ENCODE assay signal across 8 cellular contexts in the genomic region with DNA sequence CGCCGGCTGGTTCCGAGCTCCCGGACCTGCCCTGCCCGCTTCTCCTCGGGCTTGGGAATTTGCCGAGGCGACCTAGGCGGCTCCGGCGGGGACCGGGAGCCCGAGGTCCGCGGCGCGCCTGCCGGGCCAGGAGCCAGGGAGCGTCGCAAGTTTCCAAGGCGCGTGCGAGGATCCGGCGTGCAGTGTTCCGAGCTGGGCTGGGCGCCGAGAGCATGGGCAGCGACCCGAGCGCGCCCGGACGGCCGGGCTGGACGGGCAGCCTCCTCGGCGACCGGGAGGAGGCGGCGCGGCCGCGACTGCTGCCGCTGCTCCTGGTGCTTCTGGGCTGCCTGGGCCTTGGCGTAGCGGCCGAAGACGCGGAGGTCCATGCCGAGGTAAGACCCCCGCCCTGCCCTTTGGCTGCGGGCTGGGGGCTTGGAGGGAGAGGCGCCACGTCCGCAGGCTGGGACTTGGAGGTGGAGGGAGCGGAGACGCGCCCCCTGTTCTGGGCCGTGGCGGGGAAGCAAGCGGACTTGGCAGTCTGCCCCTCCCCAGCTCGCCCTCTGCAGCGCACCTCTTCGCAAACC. TPM values are rescaled to one million over a fixed set of nuclear protein-coding genes. Genes with fewer than 3 reads are reported as not detected.
DNase-seq lines count a peak whose midpoint lies in the region; ATAC-seq and TF ChIP-seq lines count a peak whose summit lies in the region.

No MANE protein-coding gene starts in this region.

- POLR2A ChIA-PET in activated naive CD8-positive, alpha-beta T cell treated with anti-CD3 and anti-CD28 coated beads, Interleukin-2, amount 10 ng/mL, durations not matched to agents 7 days and 5 days (lab: Charles Lee), result interaction anchor here (0.7 to 1.3 kb wide), 2 partner anchors 28 to 147 kb away, joined by 3 to 4 read pairs; no protein-coding TSS in a partner anchor

- no peaks in the 10 kb centered on the region for H3K36me3 ChIP-seq in KMS-11 (ENCODE audit: insufficient read depth)

- no peaks in the 10 kb centered on the region for H4K20me1 ChIP-seq in KMS-11 (ENCODE audit: insufficient read depth)

- peak overlapping the region; percentile 76; the same call in 1 of the 2 replicates for H3K4me2 ChIP-seq in KMS-11

- no peaks in the 10 kb centered on the region for H3K9me3 Mint-ChIP-seq in activated naive CD8-positive, alpha-beta T cell treated with anti-CD3 and anti-CD28 coated beads, Interleukin-2, amount 10 ng/mL, durations not matched to agents 7 days and 5 days

- H3K4me1 Mint-ChIP-seq in activated naive CD8-positive, alpha-beta T cell treated with anti-CD3 and anti-CD28 coated beads, Interleukin-2, amount 10 ng/mL, durations not matched to agents 7 days and 5 days, result peaks cover 9% of the 10 kb centered on the region

- no peaks in the 10 kb centered on the region for H3K27me3 ChIP-seq in KMS-11 (ENCODE audit: insufficient read depth, low read depth)

- peak overlapping the region; percentile 82 for H2AFZ ChIP-seq in KMS-11 (ENCODE audit: low read depth)

- no peaks in the 10 kb centered on the region for H3K79me2 ChIP-seq in KMS-11 (ENCODE audit: insufficient read depth, low read depth)

- no peak overlapping the region for H3K4me3 ChIP-seq in KMS-11 (IDR thresholded peaks at IDR 0.05; ENCODE audit: insufficient read depth, low read depth, low read length)

- peak; percentile 12 for ATAC-seq in activated naive CD8-positive, alpha-beta T cell treated with anti-CD3 and anti-CD28 coated beads, Interleukin-2, amount 10 ng/mL, durations not matched to agents 7 days and 5 days (ENCODE audit: low read depth)
- peak; percentile 49 for ATAC-seq in left ventricle myocardium superior

- no peaks in the 10 kb centered on the region for H3K36me3 Mint-ChIP-seq in activated naive CD8-positive, alpha-beta T cell treated with anti-CD3 and anti-CD28 coated beads, Interleukin-2, amount 10 ng/mL, durations not matched to agents 7 days and 5 days

- H3K27me3 Mint-ChIP-seq in activated naive CD8-positive, alpha-beta T cell treated with anti-CD3 and anti-CD28 coated beads, Interleukin-2, amount 10 ng/mL, durations not matched to agents 7 days and 5 days, result peaks cover 25% of the 10 kb centered on the region

- TF ChIP-seq CTCF in KMS-11 (conservative IDR thresholded peaks at IDR 0.05; ENCODE audit: low read depth, low read length), result no peak

- no peak overlapping the region for H3K9ac ChIP-seq in KMS-11

- DNase-seq in activated gamma-delta T cell treated with Interleukin-2 at 50 U/mL for 16 hours (peak; percentile 12), activated gamma-delta T cell (lab: John Stamatoyannopoulos, UW) (no peak), left ventricle myocardium superior (peak; percentile 80), retina (peak; percentile 86), SIG-M5 treated with dmso at 0.1 percent for 504 hours (lab: John Stamatoyannopoulos, UW; ENCODE audit: unreplicated experiment) (no peak), HuH-7.5 (ENCODE audit: low spot score) (no peak)
- DNase-seq in activated naive CD8-positive, alpha-beta T cell treated with anti-CD3 and anti-CD28 coated beads, Interleukin-2, amount 10 ng/mL, durations not matched to agents 7 days and 5 days, result peak; percentile 52

- no peaks in the 10 kb centered on the region for H3K4me1 ChIP-seq in KMS-11 (ENCODE audit: low read depth, poor library complexity, severe bottlenecking)

- H3K4me3 Mint-ChIP-seq in activated naive CD8-positive, alpha-beta T cell treated with anti-CD3 and anti-CD28 coated beads, Interleukin-2, amount 10 ng/mL, durations not matched to agents 7 days and 5 days, result peak overlapping the region; percentile 49

- intact Hi-C loops in left ventricle myocardium superior (cut with micrococcal nuclease), result loop anchor here (2.0 kb wide), 1 partner anchor 95 kb away; no protein-coding TSS in a partner anchor

- H3K27ac Mint-ChIP-seq in activated naive CD8-positive, alpha-beta T cell treated with anti-CD3 and anti-CD28 coated beads, Interleukin-2, amount 10 ng/mL, durations not matched to agents 7 days and 5 days, result no peak overlapping the region

- H3K27ac ChIP-seq in KMS-11, result no peak overlapping the region

RNA-seq across cellular contexts. Expression of gene MMP15, which starts 0.7 kb away (rescaled TPM):
- total RNA-seq in activated naive CD8-positive, alpha-beta T cell treated with anti-CD3 and anti-CD28 coated beads, Interleukin-2, amount 10 ng/mL, durations not matched to agents 7 days and 5 days, result under 1 TPM; 0.61 to 0.62 TPM
- 62.2 TPM for total RNA-seq in left ventricle myocardium superior

RNA-seq across cellular contexts. Expression of gene USB1, which starts 25.0 kb away (rescaled TPM):
- total RNA-seq in activated naive CD8-positive, alpha-beta T cell treated with anti-CD3 and anti-CD28 coated beads, Interleukin-2, amount 10 ng/mL, durations not matched to agents 7 days and 5 days, result 10 to 100 TPM; 47.4 to 53.9 TPM
- 28.3 TPM for total RNA-seq in left ventricle myocardium superior

RNA-seq across cellular contexts. Expression of gene ZNF319, which starts 25.8 kb away (rescaled TPM):
- 10 to 100 TPM; 21.5 to 21.8 TPM for total RNA-seq in activated naive CD8-positive, alpha-beta T cell treated with anti-CD3 and anti-CD28 coated beads, Interleukin-2, amount 10 ng/mL, durations not matched to agents 7 days and 5 days
- total RNA-seq in left ventricle myocardium superior, result 9.2 TPM

RNA-seq across cellular contexts. Expression of gene CNGB1, which starts 55.3 kb away (rescaled TPM):
- total RNA-seq in activated naive CD8-positive, alpha-beta T cell treated with anti-CD3 and anti-CD28 coated beads, Interleukin-2, amount 10 ng/mL, durations not matched to agents 7 days and 5 days, result not detected
- not detected for total RNA-seq in left ventricle myocardium superior

Comparison
In these comparisons a context has a peak if more than half of its experiments do, and no peak if none do; other contexts are left out.
1. DNase-seq: peak in activated gamma-delta T cell treated with Interleukin-2 at 50 U/mL for 16 hours (single experiment), activated naive CD8-positive, alpha-beta T cell treated with anti-CD3 and anti-CD28 coated beads, Interleukin-2, amount 10 ng/mL, durations not matched to agents 7 days and 5 days (single experiment), left ventricle myocardium superior (single experiment) and retina (single experiment); none in activated gamma-delta T cell (single experiment), SIG-M5 treated with dmso at 0.1 percent for 504 hours (single experiment) and HuH-7.5 (single experiment).
2. RNA of gene MMP15, which starts 0.7 kb away (total RNA-seq): 62.2 TPM in left ventricle myocardium superior (single experiment); 0.61 to 0.62 TPM in activated naive CD8-positive, alpha-beta T cell treated with anti-CD3 and anti-CD28 coated beads, Interleukin-2, amount 10 ng/mL, durations not matched to agents 7 days and 5 days; every median in the first group is over 10 times any median in the second.